ENCODE assay signal across 19 cellular contexts in genomic region chr9:137614631-137615386, GRCh38. TPM values are rescaled to one million over a fixed set of nuclear protein-coding genes. Genes with fewer than 3 reads are reported as not detected.
DNase-seq lines count a peak whose midpoint lies in the region; ATAC-seq and TF ChIP-seq lines count a peak whose summit lies in the region.
"Had no signal": no experiment of that assay in that cellular context is flagged by ENCODE, and none has a peak within 500 bp of the region (broad histone marks: within the 10 kb centered on the region; RNA-seq: fewer than 3 reads in every experiment).

No MANE protein-coding gene starts in this region.

- POLR2A ChIA-PET in PC-9 (lab: Charles Lee; ENCODE audit: unreplicated experiment) = no interaction called here
- POLR2A ChIA-PET in T-cell (lab: Charles Lee) = no interaction called here

- ATAC-seq in GM21360 (IDR thresholded peaks at IDR 0.05; ENCODE audit: unreplicated experiment) = no peak
- no peak for ATAC-seq in T-cell (replicated peaks in 1 of 4)
- ATAC-seq: gastrocnemius medialis had no signal

- no peak overlapping the region for H3K4me2 ChIP-seq in PC-9

- no peak for DNase-seq in GM12864 (ENCODE audit: low read depth)
- no peak for DNase-seq in PC-9
- DNase-seq in endodermal cell = no peak
- no peak for DNase-seq in prostate gland (ENCODE audit: low spot score)
- no peak for DNase-seq in T-cell
- no peak for DNase-seq in amniotic stem cell (lab: John Stamatoyannopoulos, UW)
- no peak for DNase-seq in activated CD8-positive, alpha-beta memory T cell treated with anti-CD3 and anti-CD28 coated beads, Interleukin-2, amount 50 U/mL, for 48 hours
- DNase-seq: activated CD4-positive, CD25-positive, alpha-beta regulatory T cell; activated gamma-delta T cell treated with Interleukin-2 at 50 U/mL for 16 hours; BE2C; colonic mucosa; DMS 273 treated with DMSO at 0.1 percent for 48 hours; gastrocnemius medialis; GF-D8; NCI-H146; NCI-H226; SHP77; tibial artery had no signal

- H3K36me3 Mint-ChIP-seq in endodermal cell (ENCODE audit: low read depth) (peaks cover 14% of the 10 kb centered on the region), T-cell (peaks cover 2% of the 10 kb centered on the region)

- H3K9me3 Mint-ChIP-seq in endodermal cell = no peaks in the 10 kb centered on the region
- H3K9me3 Mint-ChIP-seq in T-cell = no peaks in the 10 kb centered on the region

- peaks cover 8% of the 10 kb centered on the region; the same call in 1 of the 2 replicates for H3K36me3 ChIP-seq in PC-9 (ENCODE audit: low read depth)
- peaks cover 25% of the 10 kb centered on the region for H3K36me3 ChIP-seq in endodermal cell (ENCODE audit: control insufficient read depth, insufficient read depth, low read length)
- peaks cover 0 to 6% of the 10 kb centered on the region in 2 donors for H3K36me3 ChIP-seq in prostate gland

- H3K4me3 ChIP-seq in GM12864 (ENCODE audit: low read depth, low read length) = no peak overlapping the region
- H3K4me3 ChIP-seq in PC-9 = no peak overlapping the region
- no peak overlapping the region for H3K4me3 ChIP-seq in endodermal cell (ENCODE audit: low read length)
- H3K4me3 ChIP-seq in prostate gland = no peak overlapping the region
- H3K4me3 ChIP-seq: colonic mucosa, gastrocnemius medialis, tibial artery had no signal

- TF ChIP-seq POLR2A in prostate gland (IDR thresholded peaks at IDR 0.05) = no peak

- peaks cover 57% of the 10 kb centered on the region for H3K4me1 ChIP-seq in PC-9 (replicated peaks; ENCODE audit: insufficient read depth)
- H3K4me1 ChIP-seq in endodermal cell (ENCODE audit: control insufficient read depth, insufficient read depth, low read length) = no peaks in the 10 kb centered on the region
- peaks cover 35% of the 10 kb centered on the region for H3K4me1 ChIP-seq in prostate gland (replicated peaks)
- H3K4me1 ChIP-seq: BE2C had no signal

- H3K27me3 Mint-ChIP-seq in endodermal cell (ENCODE audit: insufficient read depth) (no peaks in the 10 kb centered on the region), T-cell (no peaks in the 10 kb centered on the region)

- 93 to 96% methylated on average over 7 to 25 of the region's 25 CpGs for WGBS in endodermal cell (ENCODE audit: insufficient coverage in 1 of 2, insufficient read length in 1 of 2), 2 experiments
- 92% methylated on average over 23 of the region's 25 CpGs for WGBS in prostate gland

- H3K27me3 ChIP-seq in PC-9 (ENCODE audit: insufficient read depth, low read depth) (no peaks in the 10 kb centered on the region), endodermal cell (ENCODE audit: control insufficient read depth, insufficient read depth, low read length, poor library complexity, severe bottlenecking) (no peaks in the 10 kb centered on the region), prostate gland (replicated peaks; ENCODE audit: insufficient read depth) (no peaks in the 10 kb centered on the region)
- H3K27me3 ChIP-seq: BE2C, colonic mucosa, gastrocnemius medialis, tibial artery had no signal

- no peaks in the 10 kb centered on the region for H3K9me3 ChIP-seq in PC-9 (ENCODE audit: insufficient read depth, low read depth)
- H3K9me3 ChIP-seq in endodermal cell (ENCODE audit: control insufficient read depth, low read length) = no peaks in the 10 kb centered on the region
- H3K9me3 ChIP-seq in prostate gland = no peaks in the 10 kb centered on the region
- H3K9me3 ChIP-seq: BE2C, colonic mucosa, gastrocnemius medialis, tibial artery had no signal

- H3K4me1 Mint-ChIP-seq in endodermal cell (peaks cover 17% of the 10 kb centered on the region), T-cell (peaks cover 32 to 41% (median 34%) of the 10 kb centered on the region in 3 donors)

- no peak overlapping the region for H3K9ac ChIP-seq in endodermal cell (ENCODE audit: extremely low read depth, low read length, poor library complexity, severe bottlenecking)

- peaks cover 55% of the 10 kb centered on the region for H3F3A ChIP-seq in PC-9 (ENCODE audit: insufficient read depth, low read depth)

- H2AFZ ChIP-seq in PC-9 = no peak overlapping the region

- peak overlapping the region; percentile 26 for H3K27ac Mint-ChIP-seq in endodermal cell
- peak overlapping the region in 1 of 2 donors; percentile 28 for H3K27ac Mint-ChIP-seq in T-cell

- H3K79me2 ChIP-seq in PC-9 (ENCODE audit: low read depth) = peaks cover 59% of the 10 kb centered on the region

- peak; percentile 11 for TF ChIP-seq CTCF in GM12864 (IDR thresholded peaks at IDR 0.05; ENCODE audit: low read depth, low read length, missing control alignments)
- TF ChIP-seq CTCF in PC-9 (conservative IDR thresholded peaks at IDR 0.05) = no peak
- TF ChIP-seq CTCF in endodermal cell (conservative IDR thresholded peaks at IDR 0.05) = peak; percentile 55
- no peak for TF ChIP-seq CTCF in prostate gland (IDR thresholded peaks at IDR 0.05)

- H3K9me2 ChIP-seq in PC-9 (ENCODE audit: insufficient read depth) = no peaks in the 10 kb centered on the region

- BruUV-seq in PC-9 (replicated peaks; lab: Mats Ljungman, UMichigan) = no TSS peak

- H3K27ac ChIP-seq in PC-9 = 0 out of 2 replicates have a peak overlapping the region, but pooled peaks have one; percentile 10
- H3K27ac ChIP-seq in endodermal cell (ENCODE audit: low read depth, low read length) = no peak overlapping the region
- H3K27ac ChIP-seq in prostate gland = peak overlapping the region; percentile 20 to 88
- H3K27ac ChIP-seq: colonic mucosa, gastrocnemius medialis, tibial artery had no signal

- H4K20me1 ChIP-seq in PC-9 (ENCODE audit: insufficient read depth) = no peaks in the 10 kb centered on the region

- no peak overlapping the region for H3K4me3 Mint-ChIP-seq in endodermal cell
- H3K4me3 Mint-ChIP-seq in T-cell = no peak overlapping the region

- CTCF ChIA-PET in PC-9 (lab: Charles Lee) (interaction anchor here (0.6 kb wide), 1 partner anchor 69 kb away, joined by 3 read pairs; no protein-coding TSS in a partner anchor), T-cell (lab: Charles Lee) (no interaction called here)

- intact Hi-C loops in PC-9 (cut with micrococcal nuclease; ENCODE audit: unreplicated experiment) (loop anchor here (5.0 to 10.0 kb wide), 3 partner anchors 63 to 373 kb away; partner anchors contain the start of genes MRPL41, PNPLA7 and TUBB4B), prostate gland (cut with DNase I) (no loop called here)

RNA-seq across cellular contexts. Expression of gene EHMT1, which starts 4.0 kb away (rescaled TPM):
- total RNA-seq in PC-9 (2021) = 111 and 116 TPM in 2 replicates
- 100 to 1,000 TPM; 137 to 139 TPM for total RNA-seq in endodermal cell
- 71.8 TPM for polyA plus RNA-seq in endodermal cell (2013, experiment 1 of 2)
- 66.9 TPM for polyA plus RNA-seq in endodermal cell (2013, experiment 2 of 2)
- total RNA-seq in prostate gland = 100 to 1,000 TPM in 1 of 2 donors, 10 to 100 TPM in 1; 81.3 to 149 TPM
- total RNA-seq in T-cell = 100 to 1,000 TPM; 113 to 124 (median 121) TPM

RNA-seq across cellular contexts. Expression of gene ARRDC1, which starts 9.3 kb away (rescaled TPM):
- total RNA-seq in PC-9 (2021) (116 and 127 TPM in 2 replicates), endodermal cell (10 to 100 TPM; 41.5 to 46.2 TPM), prostate gland (100 to 1,000 TPM; 123 to 126 TPM), T-cell (100 to 1,000 TPM in 3 of 5 donors, 10 to 100 TPM in 2; 54.7 to 123 (median 103) TPM)
- polyA plus RNA-seq in endodermal cell (2013, experiment 1 of 2) = 23.5 TPM
- 18.6 TPM for polyA plus RNA-seq in endodermal cell (2013, experiment 2 of 2)

RNA-seq across cellular contexts. Expression of gene ZMYND19, which starts 24.5 kb away (rescaled TPM):
- total RNA-seq in PC-9 (2021) (47.7 and 49.2 TPM in 2 replicates), endodermal cell (10 to 100 TPM; 47.8 to 51.0 TPM), prostate gland (10 to 100 TPM; 20.8 to 34.8 TPM), T-cell (10 to 100 TPM; 18.7 to 42.0 (median 33.3) TPM)
- 42.9 TPM for polyA plus RNA-seq in endodermal cell (2013, experiment 1 of 2)
- 39.3 TPM for polyA plus RNA-seq in endodermal cell (2013, experiment 2 of 2)

RNA-seq across cellular contexts. Expression of gene DPH7, which starts 36.1 kb away (rescaled TPM):
- total RNA-seq in PC-9 (2021) = 48.5 and 52.2 TPM in 2 replicates
- total RNA-seq in endodermal cell = 10 to 100 TPM; 48.9 to 50.4 TPM
- polyA plus RNA-seq in endodermal cell (2013, experiment 1 of 2) = 44.3 TPM
- 43.0 TPM for polyA plus RNA-seq in endodermal cell (2013, experiment 2 of 2)
- total RNA-seq in prostate gland = 10 to 100 TPM; 34.3 to 62.4 TPM
- total RNA-seq in T-cell = 10 to 100 TPM; 45.0 to 71.0 (median 66.3) TPM

Comparison
In these comparisons a context has a peak if more than half of its experiments do, and no peak if none do; other contexts are left out.
1. CTCF ChIP-seq: peak in GM12864 (single experiment) and endodermal cell (single experiment); none in PC-9 (single experiment) and prostate gland (0 of 4).